10 cellular contexts compared by ENCODE assay signal in the genomic region with DNA sequence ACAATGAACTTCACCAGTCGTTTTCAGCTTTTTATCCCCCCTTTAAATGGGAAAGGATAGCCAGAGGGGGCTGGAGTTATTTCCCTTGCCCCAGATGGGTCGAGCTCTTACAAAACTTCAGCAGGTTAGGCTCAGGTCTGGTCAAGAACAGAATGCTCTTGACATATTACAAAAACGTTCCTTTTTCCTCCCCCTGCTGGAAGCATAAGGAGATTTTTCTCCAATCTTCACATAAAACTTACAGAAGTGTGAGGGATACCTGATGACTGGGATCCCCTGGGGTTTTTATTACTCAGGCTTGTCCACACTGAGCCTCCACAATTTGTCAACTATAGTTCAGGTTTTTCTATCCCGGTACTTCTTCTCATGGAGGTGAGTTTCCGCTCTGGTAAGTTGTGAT.
DNase-seq lines count a peak whose midpoint lies in the region; ATAC-seq and TF ChIP-seq lines count a peak whose summit lies in the region.
"Had no signal": no experiment of that assay in that cellular context is flagged by ENCODE, and none has a peak within 500 bp of the region (broad histone marks: within the 10 kb centered on the region; RNA-seq: fewer than 3 reads in every experiment).

No MANE protein-coding gene starts in this region.

- no peak overlapping the region for H3K27ac Mint-ChIP-seq in CD8-positive, alpha-beta T cell

- intact Hi-C loops in CD8-positive, alpha-beta T cell (cut with DNase I, micrococcal nuclease): loop anchor here (1.0 to 10.0 kb wide), 3 partner anchors 69 to 550 kb away; no protein-coding TSS in a partner anchor

- H3K36me3 ChIP-seq in GM23248 (ENCODE audit: low read depth) (no peaks in the 10 kb centered on the region), hepatocyte (replicated peaks; ENCODE audit: insufficient read depth, low read depth) (no peaks in the 10 kb centered on the region)
- no peaks in the 10 kb centered on the region for H3K36me3 ChIP-seq in CD8-positive, alpha-beta T cell (ENCODE audit: insufficient read depth, low read length)

- no peak overlapping the region for H3K9ac ChIP-seq in GM23248

- H3K9me2 ChIP-seq in GM23248 (ENCODE audit: insufficient read depth) (no peaks in the 10 kb centered on the region), hepatocyte (replicated peaks; ENCODE audit: insufficient read depth) (no peaks in the 10 kb centered on the region)

- no peaks in the 10 kb centered on the region for H3K9me3 Mint-ChIP-seq in CD8-positive, alpha-beta T cell

- H3K4me1 ChIP-seq in GM23248 (ENCODE audit: insufficient read depth): peaks cover 13% of the 10 kb centered on the region
- no peaks in the 10 kb centered on the region for H3K4me1 ChIP-seq in hepatocyte (ENCODE audit: insufficient read depth)
- H3K4me1 ChIP-seq in CD8-positive, alpha-beta T cell (ENCODE audit: insufficient read depth, low read length): no peaks in the 10 kb centered on the region

- DNase-seq in AG10803 (ENCODE audit: low read depth) (peak; percentile 5), GM23248 (peak; percentile 34), SK-MEL-5 (ENCODE audit: low read depth, low spot score) (peak; percentile 43), hepatocyte (ENCODE audit: low spot score) (no peak), NCI-H345 treated with DMSO at 0.1 percent for 48 hours (lab: John Stamatoyannopoulos, UW; ENCODE audit: unreplicated experiment) (no peak)
- no peak for DNase-seq in CD8-positive, alpha-beta T cell
- DNase-seq: NCI-H1092, SIG-M5 had no signal

- peaks cover 34% of the 10 kb centered on the region for H3F3A ChIP-seq in GM23248 (ENCODE audit: insufficient read depth)

- H3K4me3 Mint-ChIP-seq in CD8-positive, alpha-beta T cell: no peak overlapping the region

- 83% methylated on average over 5 of the region's 5 CpGs for WGBS in GM23248 (ENCODE audit: low coverage in 1 of 2, low lambda C conversion rate in 2 of 2, missing lambda C conversion rate in 2 of 2), 2 experiments
- 58% methylated on average over 5 of the region's 5 CpGs for WGBS in hepatocyte (ENCODE audit: low lambda C conversion rate, missing lambda C conversion rate)

- no peak for ATAC-seq in CD8-positive, alpha-beta T cell
- ATAC-seq in HG03280 (IDR thresholded peaks at IDR 0.05; ENCODE audit: unreplicated experiment): no peak
- no peak for ATAC-seq in GM18861 (IDR thresholded peaks at IDR 0.05; ENCODE audit: unreplicated experiment)

- H3K4me2 ChIP-seq in GM23248 (ENCODE audit: unreplicated experiment) (no peak overlapping the region), hepatocyte (no peak overlapping the region)

- POLR2A ChIA-PET in CD8-positive, alpha-beta T cell (lab: Charles Lee): no interaction called here

- peak; percentile 42 for TF ChIP-seq CTCF in AG10803 (conservative IDR thresholded peaks at IDR 0.05; ENCODE audit: low read length)
- peak; percentile 21 for TF ChIP-seq CTCF in hepatocyte (IDR thresholded peaks at IDR 0.05; ENCODE audit: poor library complexity)
- no peak for TF ChIP-seq CTCF in CD8-positive, alpha-beta T cell (IDR thresholded peaks at IDR 0.05)

- CTCF ChIA-PET in CD8-positive, alpha-beta T cell (lab: Charles Lee): interaction anchor here (0.8 to 3.4 kb wide), 8 partner anchors 35 to 1020 kb away, joined by 3 to 14 read pairs (median 4); a partner anchor contains a TSS

- H3K27ac ChIP-seq in GM23248 (no peak overlapping the region), hepatocyte (no peak overlapping the region)
- no peak overlapping the region for H3K27ac ChIP-seq in CD8-positive, alpha-beta T cell (ENCODE audit: low read depth, low read length)

- H2AFZ ChIP-seq in GM23248 (no peak overlapping the region), hepatocyte (no peak overlapping the region)

- no peaks in the 10 kb centered on the region for H3K4me1 Mint-ChIP-seq in CD8-positive, alpha-beta T cell (ENCODE audit: low read depth)

- H3K27me3 Mint-ChIP-seq in CD8-positive, alpha-beta T cell (ENCODE audit: low read depth): peaks cover 7% of the 10 kb centered on the region

- H3K4me3 ChIP-seq in AG10803 (ENCODE audit: low read length) (no peak overlapping the region), GM23248 (no peak overlapping the region), hepatocyte (no peak overlapping the region)
- H3K4me3 ChIP-seq in CD8-positive, alpha-beta T cell (ENCODE audit: low read depth, low read length): no peak overlapping the region

- H3K27me3 ChIP-seq in GM23248 (replicated peaks; ENCODE audit: insufficient read depth) (no peaks in the 10 kb centered on the region), hepatocyte (no peaks in the 10 kb centered on the region)
- H3K27me3 ChIP-seq in CD8-positive, alpha-beta T cell (ENCODE audit: insufficient read depth, low read length): no peaks in the 10 kb centered on the region

- H3K79me2 ChIP-seq in GM23248 (ENCODE audit: insufficient read depth): no peaks in the 10 kb centered on the region
- H3K79me2 ChIP-seq in hepatocyte: no peaks in the 10 kb centered on the region

- no peaks in the 10 kb centered on the region for H3K36me3 Mint-ChIP-seq in CD8-positive, alpha-beta T cell

- in situ Hi-C loops in GM23248 (cut with MboI): no loop called here
- in situ Hi-C loops in SK-MEL-5 (cut with HindIII; ENCODE audit: low pct_unique_long_range_greater_than_20kb, low sequenced_read_pairs): no loop called here

- H4K20me1 ChIP-seq in GM23248 (ENCODE audit: insufficient read depth): no peaks in the 10 kb centered on the region
- no peaks in the 10 kb centered on the region for H4K20me1 ChIP-seq in hepatocyte (ENCODE audit: insufficient read depth, poor library complexity, severe bottlenecking)

- no peaks in the 10 kb centered on the region for H3K9me3 ChIP-seq in GM23248 (ENCODE audit: low read depth)
- H3K9me3 ChIP-seq in hepatocyte (ENCODE audit: low read depth): no peaks in the 10 kb centered on the region
- H3K9me3 ChIP-seq in CD8-positive, alpha-beta T cell (ENCODE audit: low read length): no peaks in the 10 kb centered on the region

Comparison
In these comparisons a context has a peak if more than half of its experiments do, and no peak if none do; other contexts are left out.
1. DNase-seq: peak in AG10803 (single experiment), GM23248 (single experiment) and SK-MEL-5 (single experiment); none in hepatocyte (single experiment), CD8-positive, alpha-beta T cell (0 of 7) and NCI-H345 treated with DMSO at 0.1 percent for 48 hours (single experiment).